ENCODE assay signal across 1 cellular context in the genomic region with DNA sequence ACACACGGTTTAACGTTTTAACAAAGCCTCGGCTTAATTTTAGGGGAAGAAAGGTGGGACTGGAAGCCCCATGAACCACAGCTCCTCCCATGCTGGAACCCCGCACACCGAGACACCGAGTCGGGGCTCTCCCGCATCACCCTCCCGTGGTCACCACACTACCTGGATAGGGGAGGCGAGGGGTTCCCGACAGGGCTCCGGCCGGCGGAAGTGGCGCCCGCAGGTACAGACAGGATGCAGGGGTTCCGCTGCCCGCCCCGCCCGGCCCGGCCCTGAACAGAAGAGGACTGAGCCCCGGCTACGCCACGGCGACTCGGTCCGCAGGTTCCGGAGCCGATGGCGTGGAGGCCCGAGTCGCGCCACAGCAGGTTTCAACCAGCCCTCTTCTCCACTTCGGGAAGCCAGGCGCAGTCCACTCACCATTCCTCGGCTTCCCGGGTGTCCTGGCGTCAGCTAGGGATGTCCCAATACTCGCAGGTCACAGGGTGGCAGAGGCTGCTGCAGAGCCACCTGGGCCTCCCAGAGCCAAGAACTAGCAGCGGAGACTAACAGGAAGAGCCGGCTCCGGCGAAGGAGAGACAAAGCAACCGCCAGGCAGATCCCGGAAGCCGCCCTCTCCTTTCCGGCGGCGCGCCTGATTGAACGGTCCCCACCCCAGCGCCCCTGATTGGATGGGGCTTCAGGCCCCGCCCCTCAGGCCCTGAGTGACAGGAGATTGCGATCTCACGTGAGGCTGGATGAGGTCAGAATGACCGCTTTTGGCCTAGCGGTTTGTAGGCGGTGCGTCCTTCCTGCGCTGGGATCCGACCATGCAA.
A peak's percentile ranks its signal among the peaks of the same experiment; 100 is the strongest.
TF ChIP-seq lines count a peak whose summit lies in the region.

A gene (minus strand): TSS at position 580 of the 815 bp plus-strand sequence. CDS start 157 bp downstream, at position 423.

TF ChIP-seq in K562, 482 proteins besides CTCF, POLR2A, EP300 and RAD21 (continued from another document and continues in another):
- TF ChIP-seq ATF1 (CRISPR knock-in tag; IDR thresholded peaks at IDR 0.05) (peak; percentile 33; the same call in 1 of the 2 replicates), ATF1 (tag; IDR thresholded peaks at IDR 0.05) (peak; percentile 89), XRCC4 (IDR thresholded peaks at IDR 0.05; ENCODE audit: extremely low read depth, insufficient read depth, insufficient read length) (no peak), RB1 (IDR thresholded peaks at IDR 0.05; ENCODE audit: low read depth) (peak; percentile 56; the same call in 1 of the 2 replicates), FOXK1 (CRISPR knock-in tag; IDR thresholded peaks at IDR 0.05; ENCODE audit: borderline replicate concordance) (peak; percentile 29; the same call in 1 of the 2 replicates), ZNF23 (CRISPR knock-in tag; IDR thresholded peaks at IDR 0.05) (no peak), KLF16 (IDR thresholded peaks at IDR 0.05) (no peak), GABPB1 (CRISPR knock-in tag; IDR thresholded peaks at IDR 0.05) (peak; percentile 96), POLR3A (IDR thresholded peaks at IDR 0.05; ENCODE audit: borderline replicate concordance, extremely low read depth, insufficient read depth, insufficient read length) (no peak), ZNF445 (CRISPR knock-in tag; IDR thresholded peaks at IDR 0.05; ENCODE audit: low read depth) (no peak), NFIX (CRISPR knock-in tag; IDR thresholded peaks at IDR 0.05; ENCODE audit: low read depth) (no peak), NCOA6 (IDR thresholded peaks at IDR 0.05) (no peak), ELF4 (CRISPR knock-in tag; IDR thresholded peaks at IDR 0.05) (no peak), PRMT5 (CRISPR knock-in tag; IDR thresholded peaks at IDR 0.05) (no peak), PCBP1 (IDR thresholded peaks at IDR 0.05; ENCODE audit: low read depth, low read length, poor library complexity, severe bottlenecking) (peak; percentile 34), ZNF384 (IDR thresholded peaks at IDR 0.05; ENCODE audit: low read depth, low read length) (no peak), BHLHE40 (IDR thresholded peaks at IDR 0.05; ENCODE audit: low read length) (peak; percentile 100), KLF13 (tag; IDR thresholded peaks at IDR 0.05; ENCODE audit: borderline replicate concordance, low read depth) (no peak), DACH1 (IDR thresholded peaks at IDR 0.05; ENCODE audit: partially characterized antibody) (no peak), CC2D1A (IDR thresholded peaks at IDR 0.05) (peak; percentile 48; the same call in 1 of the 2 replicates), POLR2B (IDR thresholded peaks at IDR 0.05; ENCODE audit: low read depth, partially characterized antibody) (peak; percentile 91), RNF2 (IDR thresholded peaks at IDR 0.05) (no peak), TAF1 (IDR thresholded peaks at IDR 0.05; ENCODE audit: control insufficient read depth, extremely low read depth, insufficient read depth, low read length, severe bottlenecking) (peak; percentile 87), PHB2 (IDR thresholded peaks at IDR 0.05; ENCODE audit: low read depth) (no peak), EP400 (IDR thresholded peaks at IDR 0.05) (peak; percentile 80), NR1H2 (CRISPR knock-in tag; IDR thresholded peaks at IDR 0.05) (no peak), ARNT (IDR thresholded peaks at IDR 0.05) (0 out of 4 replicates have a peak, but pooled peaks of 1 of the 2 experiments have one; percentile 44), JUN (IDR thresholded peaks at IDR 0.05; ENCODE audit: borderline replicate concordance, low read depth, low read length) (peak; percentile 99), JUN (CRISPR knock-in tag; IDR thresholded peaks at IDR 0.05; ENCODE audit: borderline replicate concordance) (peak; percentile 61; the same call in 1 of the 2 replicates), CBFB (CRISPR knock-in tag; IDR thresholded peaks at IDR 0.05) (peak; percentile 57; the same call in 1 of the 2 replicates), ZNF175 (CRISPR knock-in tag; IDR thresholded peaks at IDR 0.05; ENCODE audit: low read depth) (no peak), SNIP1 (IDR thresholded peaks at IDR 0.05; ENCODE audit: low read depth) (no peak), ETV1 (tag; conservative IDR thresholded peaks at IDR 0.05; ENCODE audit: low read depth) (peak; percentile 83), PRPF4 (IDR thresholded peaks at IDR 0.05; ENCODE audit: insufficient read depth, low read depth, low read length, poor library complexity, severe bottlenecking) (no peak), SP1 (CRISPR knock-in tag; IDR thresholded peaks at IDR 0.05) (peak; percentile 95), FOXA1 (IDR thresholded peaks at IDR 0.05; ENCODE audit: borderline replicate concordance) (no peak), ZSCAN32 (CRISPR knock-in tag; IDR thresholded peaks at IDR 0.05) (no peak), ZNF695 (CRISPR knock-in tag; IDR thresholded peaks at IDR 0.05) (no peak), ZNF24 (IDR thresholded peaks at IDR 0.05) (no peak)
- TF ChIP-seq, protein P1, sequence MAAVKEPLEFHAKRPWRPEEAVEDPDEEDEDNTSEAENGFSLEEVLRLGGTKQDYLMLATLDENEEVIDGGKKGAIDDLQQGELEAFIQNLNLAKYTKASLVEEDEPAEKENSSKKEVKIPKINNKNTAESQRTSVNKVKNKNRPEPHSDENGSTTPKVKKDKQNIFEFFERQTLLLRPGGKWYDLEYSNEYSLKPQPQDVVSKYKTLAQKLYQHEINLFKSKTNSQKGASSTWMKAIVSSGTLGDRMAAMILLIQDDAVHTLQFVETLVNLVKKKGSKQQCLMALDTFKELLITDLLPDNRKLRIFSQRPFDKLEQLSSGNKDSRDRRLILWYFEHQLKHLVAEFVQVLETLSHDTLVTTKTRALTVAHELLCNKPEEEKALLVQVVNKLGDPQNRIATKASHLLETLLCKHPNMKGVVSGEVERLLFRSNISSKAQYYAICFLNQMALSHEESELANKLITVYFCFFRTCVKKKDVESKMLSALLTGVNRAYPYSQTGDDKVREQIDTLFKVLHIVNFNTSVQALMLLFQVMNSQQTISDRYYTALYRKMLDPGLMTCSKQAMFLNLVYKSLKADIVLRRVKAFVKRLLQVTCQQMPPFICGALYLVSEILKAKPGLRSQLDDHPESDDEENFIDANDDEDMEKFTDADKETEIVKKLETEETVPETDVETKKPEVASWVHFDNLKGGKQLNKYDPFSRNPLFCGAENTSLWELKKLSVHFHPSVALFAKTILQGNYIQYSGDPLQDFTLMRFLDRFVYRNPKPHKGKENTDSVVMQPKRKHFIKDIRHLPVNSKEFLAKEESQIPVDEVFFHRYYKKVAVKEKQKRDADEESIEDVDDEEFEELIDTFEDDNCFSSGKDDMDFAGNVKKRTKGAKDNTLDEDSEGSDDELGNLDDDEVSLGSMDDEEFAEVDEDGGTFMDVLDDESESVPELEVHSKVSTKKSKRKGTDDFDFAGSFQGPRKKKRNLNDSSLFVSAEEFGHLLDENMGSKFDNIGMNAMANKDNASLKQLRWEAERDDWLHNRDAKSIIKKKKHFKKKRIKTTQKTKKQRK (IDR thresholded peaks at IDR 0.05; ENCODE audit: borderline replicate concordance, low read depth, low read length), result no peak
- TF ChIP-seq, protein P2, sequence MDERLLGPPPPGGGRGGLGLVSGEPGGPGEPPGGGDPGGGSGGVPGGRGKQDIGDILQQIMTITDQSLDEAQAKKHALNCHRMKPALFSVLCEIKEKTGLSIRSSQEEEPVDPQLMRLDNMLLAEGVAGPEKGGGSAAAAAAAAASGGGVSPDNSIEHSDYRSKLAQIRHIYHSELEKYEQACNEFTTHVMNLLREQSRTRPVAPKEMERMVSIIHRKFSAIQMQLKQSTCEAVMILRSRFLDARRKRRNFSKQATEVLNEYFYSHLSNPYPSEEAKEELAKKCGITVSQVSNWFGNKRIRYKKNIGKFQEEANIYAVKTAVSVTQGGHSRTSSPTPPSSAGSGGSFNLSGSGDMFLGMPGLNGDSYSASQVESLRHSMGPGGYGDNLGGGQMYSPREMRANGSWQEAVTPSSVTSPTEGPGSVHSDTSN (CRISPR knock-in tag; IDR thresholded peaks at IDR 0.05; ENCODE audit: low read depth), result peak; percentile 98
- TF ChIP-seq, protein P2 (tag; conservative IDR thresholded peaks at IDR 0.05; ENCODE audit: low read depth), result peak; percentile 99
- TF ChIP-seq, protein P3, sequence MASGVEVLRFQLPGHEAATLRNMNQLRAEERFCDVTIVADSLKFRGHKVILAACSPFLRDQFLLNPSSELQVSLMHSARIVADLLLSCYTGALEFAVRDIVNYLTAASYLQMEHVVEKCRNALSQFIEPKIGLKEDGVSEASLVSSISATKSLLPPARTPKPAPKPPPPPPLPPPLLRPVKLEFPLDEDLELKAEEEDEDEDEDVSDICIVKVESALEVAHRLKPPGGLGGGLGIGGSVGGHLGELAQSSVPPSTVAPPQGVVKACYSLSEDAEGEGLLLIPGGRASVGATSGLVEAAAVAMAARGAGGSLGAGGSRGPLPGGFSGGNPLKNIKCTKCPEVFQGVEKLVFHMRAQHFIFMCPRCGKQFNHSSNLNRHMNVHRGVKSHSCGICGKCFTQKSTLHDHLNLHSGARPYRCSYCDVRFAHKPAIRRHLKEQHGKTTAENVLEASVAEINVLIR (CRISPR knock-in tag; IDR thresholded peaks at IDR 0.05), result peak; percentile 68
- TF ChIP-seq, protein P4, sequence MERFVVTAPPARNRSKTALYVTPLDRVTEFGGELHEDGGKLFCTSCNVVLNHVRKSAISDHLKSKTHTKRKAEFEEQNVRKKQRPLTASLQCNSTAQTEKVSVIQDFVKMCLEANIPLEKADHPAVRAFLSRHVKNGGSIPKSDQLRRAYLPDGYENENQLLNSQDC (CRISPR knock-in tag; IDR thresholded peaks at IDR 0.05), result no peak
- TF ChIP-seq, protein P5, sequence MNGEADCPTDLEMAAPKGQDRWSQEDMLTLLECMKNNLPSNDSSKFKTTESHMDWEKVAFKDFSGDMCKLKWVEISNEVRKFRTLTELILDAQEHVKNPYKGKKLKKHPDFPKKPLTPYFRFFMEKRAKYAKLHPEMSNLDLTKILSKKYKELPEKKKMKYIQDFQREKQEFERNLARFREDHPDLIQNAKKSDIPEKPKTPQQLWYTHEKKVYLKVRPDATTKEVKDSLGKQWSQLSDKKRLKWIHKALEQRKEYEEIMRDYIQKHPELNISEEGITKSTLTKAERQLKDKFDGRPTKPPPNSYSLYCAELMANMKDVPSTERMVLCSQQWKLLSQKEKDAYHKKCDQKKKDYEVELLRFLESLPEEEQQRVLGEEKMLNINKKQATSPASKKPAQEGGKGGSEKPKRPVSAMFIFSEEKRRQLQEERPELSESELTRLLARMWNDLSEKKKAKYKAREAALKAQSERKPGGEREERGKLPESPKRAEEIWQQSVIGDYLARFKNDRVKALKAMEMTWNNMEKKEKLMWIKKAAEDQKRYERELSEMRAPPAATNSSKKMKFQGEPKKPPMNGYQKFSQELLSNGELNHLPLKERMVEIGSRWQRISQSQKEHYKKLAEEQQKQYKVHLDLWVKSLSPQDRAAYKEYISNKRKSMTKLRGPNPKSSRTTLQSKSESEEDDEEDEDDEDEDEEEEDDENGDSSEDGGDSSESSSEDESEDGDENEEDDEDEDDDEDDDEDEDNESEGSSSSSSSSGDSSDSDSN (IDR thresholded peaks at IDR 0.05; ENCODE audit: borderline replicate concordance in 1 of 2, low read depth in 2 of 2, low read length in 2 of 2), result peak; percentile 10 to 79; a peak in 1 of 4 replicates
- TF ChIP-seq, protein P6, sequence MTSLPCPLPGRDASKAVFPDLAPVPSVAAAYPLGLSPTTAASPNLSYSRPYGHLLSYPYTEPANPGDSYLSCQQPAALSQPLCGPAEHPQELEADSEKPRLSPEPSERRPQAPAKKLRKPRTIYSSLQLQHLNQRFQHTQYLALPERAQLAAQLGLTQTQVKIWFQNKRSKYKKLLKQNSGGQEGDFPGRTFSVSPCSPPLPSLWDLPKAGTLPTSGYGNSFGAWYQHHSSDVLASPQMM (CRISPR knock-in tag; IDR thresholded peaks at IDR 0.05), result no peak
- TF ChIP-seq, protein P7, sequence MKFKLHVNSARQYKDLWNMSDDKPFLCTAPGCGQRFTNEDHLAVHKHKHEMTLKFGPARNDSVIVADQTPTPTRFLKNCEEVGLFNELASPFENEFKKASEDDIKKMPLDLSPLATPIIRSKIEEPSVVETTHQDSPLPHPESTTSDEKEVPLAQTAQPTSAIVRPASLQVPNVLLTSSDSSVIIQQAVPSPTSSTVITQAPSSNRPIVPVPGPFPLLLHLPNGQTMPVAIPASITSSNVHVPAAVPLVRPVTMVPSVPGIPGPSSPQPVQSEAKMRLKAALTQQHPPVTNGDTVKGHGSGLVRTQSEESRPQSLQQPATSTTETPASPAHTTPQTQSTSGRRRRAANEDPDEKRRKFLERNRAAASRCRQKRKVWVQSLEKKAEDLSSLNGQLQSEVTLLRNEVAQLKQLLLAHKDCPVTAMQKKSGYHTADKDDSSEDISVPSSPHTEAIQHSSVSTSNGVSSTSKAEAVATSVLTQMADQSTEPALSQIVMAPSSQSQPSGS (CRISPR knock-in tag; IDR thresholded peaks at IDR 0.05), result peak; percentile 91
- TF ChIP-seq, protein P8, sequence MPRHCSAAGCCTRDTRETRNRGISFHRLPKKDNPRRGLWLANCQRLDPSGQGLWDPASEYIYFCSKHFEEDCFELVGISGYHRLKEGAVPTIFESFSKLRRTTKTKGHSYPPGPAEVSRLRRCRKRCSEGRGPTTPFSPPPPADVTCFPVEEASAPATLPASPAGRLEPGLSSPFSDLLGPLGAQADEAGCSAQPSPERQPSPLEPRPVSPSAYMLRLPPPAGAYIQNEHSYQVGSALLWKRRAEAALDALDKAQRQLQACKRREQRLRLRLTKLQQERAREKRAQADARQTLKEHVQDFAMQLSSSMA (CRISPR knock-in tag; IDR thresholded peaks at IDR 0.05), result 0 out of 2 replicates have a peak, but pooled peaks have one; percentile 58
- TF ChIP-seq, protein P9, sequence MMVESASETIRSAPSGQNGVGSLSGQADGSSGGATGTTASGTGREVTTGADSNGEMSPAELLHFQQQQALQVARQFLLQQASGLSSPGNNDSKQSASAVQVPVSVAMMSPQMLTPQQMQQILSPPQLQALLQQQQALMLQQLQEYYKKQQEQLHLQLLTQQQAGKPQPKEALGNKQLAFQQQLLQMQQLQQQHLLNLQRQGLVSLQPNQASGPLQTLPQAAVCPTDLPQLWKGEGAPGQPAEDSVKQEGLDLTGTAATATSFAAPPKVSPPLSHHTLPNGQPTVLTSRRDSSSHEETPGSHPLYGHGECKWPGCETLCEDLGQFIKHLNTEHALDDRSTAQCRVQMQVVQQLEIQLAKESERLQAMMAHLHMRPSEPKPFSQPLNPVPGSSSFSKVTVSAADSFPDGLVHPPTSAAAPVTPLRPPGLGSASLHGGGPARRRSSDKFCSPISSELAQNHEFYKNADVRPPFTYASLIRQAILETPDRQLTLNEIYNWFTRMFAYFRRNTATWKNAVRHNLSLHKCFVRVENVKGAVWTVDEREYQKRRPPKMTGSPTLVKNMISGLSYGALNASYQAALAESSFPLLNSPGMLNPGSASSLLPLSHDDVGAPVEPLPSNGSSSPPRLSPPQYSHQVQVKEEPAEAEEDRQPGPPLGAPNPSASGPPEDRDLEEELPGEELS (CRISPR knock-in tag; IDR thresholded peaks at IDR 0.05; ENCODE audit: borderline replicate concordance), result no peak
